In genomic region chr6:125792680-125793079, GRCh38 we compare ENCODE assay signal across 11 cellular contexts. TPM values are rescaled to one million over a fixed set of nuclear protein-coding genes. Genes with fewer than 3 reads are reported as not detected.
A peak's percentile ranks its signal among the peaks of the same experiment; 100 is the strongest.
DNase-seq lines count a peak whose midpoint lies in the region; ATAC-seq and TF ChIP-seq lines count a peak whose summit lies in the region.
"Had no signal": no experiment of that assay in that cellular context is flagged by ENCODE, and none has a peak within 500 bp of the region (broad histone marks: within the 10 kb centered on the region; RNA-seq: fewer than 3 reads in every experiment).

No MANE protein-coding gene starts in this region.

- no peak overlapping the region for H3K27ac ChIP-seq in CD4-positive, alpha-beta memory T cell (ENCODE audit: low read depth, low read length)
- H3K27ac ChIP-seq in A673 (ENCODE audit: low read depth, low read length, poor library complexity, severe bottlenecking), result no peak overlapping the region
- H3K27ac ChIP-seq in aorta (ENCODE audit: low read depth in 1 of 2, low read length in 2 of 2), result no peak overlapping the region

- ATAC-seq in HG03342 (IDR thresholded peaks at IDR 0.05; ENCODE audit: unreplicated experiment) (no peak), aorta (ENCODE audit: low FRiP score) (no peak)

- no peaks in the 10 kb centered on the region for H3K27me3 ChIP-seq in CD4-positive, alpha-beta memory T cell (ENCODE audit: insufficient read depth, low read length)
- H3K27me3 ChIP-seq in A673 (replicated peaks; ENCODE audit: insufficient read depth, low read depth, low read length, poor library complexity) (no peaks in the 10 kb centered on the region), aorta (ENCODE audit: control insufficient read depth in 1 of 2, insufficient read depth in 2 of 2, low read length in 1 of 2) (no peaks in the 10 kb centered on the region)

- peaks cover 46 to 77% (median 60%) of the 10 kb centered on the region in 4 donors for H3K4me1 Mint-ChIP-seq in CD4-positive, alpha-beta memory T cell
- H3K4me1 Mint-ChIP-seq in IgD-negative memory B cell, result peaks cover 38 to 58% (median 40%) of the 10 kb centered on the region in 3 donors

- no TSS peak for BruUV-seq in A673 (replicated peaks; lab: Mats Ljungman, UMichigan)

- no peaks in the 10 kb centered on the region for H3K36me3 ChIP-seq in CD4-positive, alpha-beta memory T cell (ENCODE audit: insufficient read depth, low read length)
- H3K36me3 ChIP-seq in A673 (ENCODE audit: insufficient read depth, low read length, poor library complexity, severe bottlenecking) (no peaks in the 10 kb centered on the region), aorta (ENCODE audit: control insufficient read depth in 1 of 2, insufficient read depth in 2 of 2, low read length in 1 of 2) (no peaks in the 10 kb centered on the region)

- POLR2A ChIA-PET in CD4-positive, alpha-beta memory T cell (lab: Charles Lee; ENCODE audit: partially characterized antibody), result interaction anchor here (3.1 to 6.1 kb wide), 5 partner anchors 9 to 162 kb away, joined by 25 to 404 read pairs (median 133); partner anchors contain the start of gene HINT3
- POLR2A ChIA-PET in A673 (lab: Charles Lee; ENCODE audit: low non-redundant PET), result no interaction called here

- CTCF ChIA-PET in CD4-positive, alpha-beta memory T cell (lab: Charles Lee; ENCODE audit: partially characterized antibody), result interaction anchor here (1.3 to 7.8 kb wide), 11 partner anchors 12 to 182 kb away, joined by 3 to 152 read pairs (median 24); partner anchors contain the start of gene HINT3
- CTCF ChIA-PET in A673 (lab: Charles Lee), result no interaction called here

- no peak overlapping the region for H3K4me3 ChIP-seq in CD4-positive, alpha-beta memory T cell (ENCODE audit: low read length in 2 of 2)
- H3K4me3 ChIP-seq in cardiac fibroblast (replicated peaks in 1 of 2; ENCODE audit: low read depth in 2 of 2, low read length in 2 of 2) (peak overlapping the region; percentile 82 to 96), A673 (ENCODE audit: low read depth, low read length, poor library complexity, severe bottlenecking) (no peak overlapping the region), aorta (ENCODE audit: low read length in 2 of 2) (no peak overlapping the region)

- no peak for DNase-seq in CD4-positive, alpha-beta memory T cell
- peak in 1 of 2 donors; percentile 78 for DNase-seq in cardiac fibroblast (ENCODE audit: low read depth in 2 of 2)
- DNase-seq in myocyte (ENCODE audit: low read depth), result peak; percentile 17
- DNase-seq in NCI-H1694 treated with DMSO at 0.1 percent for 48 hours (lab: John Stamatoyannopoulos, UW), result no peak
- DNase-seq in A673 (ENCODE audit: low spot score), result no peak
- DNase-seq in aorta, result no peak
- DNase-seq: DMS53, NCI-H1105 treated with DMSO at 0.1 percent for 48 hours, SHP77 had no signal

- peak overlapping the region in 4 of 7 donors; percentile 29 to 94 (median 50) for H3K27ac Mint-ChIP-seq in CD4-positive, alpha-beta memory T cell
- H3K27ac Mint-ChIP-seq in IgD-negative memory B cell, result peak overlapping the region in 1 of 3 donors; percentile 29

- H3K36me3 Mint-ChIP-seq in CD4-positive, alpha-beta memory T cell, result peaks cover 11 to 23% of the 10 kb centered on the region in 2 donors
- no peaks in the 10 kb centered on the region for H3K36me3 Mint-ChIP-seq in IgD-negative memory B cell

- H3K27me3 Mint-ChIP-seq in CD4-positive, alpha-beta memory T cell, result no peaks in the 10 kb centered on the region
- no peaks in the 10 kb centered on the region for H3K27me3 Mint-ChIP-seq in IgD-negative memory B cell

- no peaks in the 10 kb centered on the region for H3K9me3 Mint-ChIP-seq in CD4-positive, alpha-beta memory T cell
- H3K9me3 Mint-ChIP-seq in IgD-negative memory B cell, result no peaks in the 10 kb centered on the region

- H3K4me3 Mint-ChIP-seq in CD4-positive, alpha-beta memory T cell, result peak overlapping the region; percentile 61 to 96 (median 94)
- peak overlapping the region in 3 of 4 donors; percentile 1 to 95 (median 87) for H3K4me3 Mint-ChIP-seq in IgD-negative memory B cell

- H3K4me1 ChIP-seq in CD4-positive, alpha-beta memory T cell (ENCODE audit: insufficient read depth, low read length), result peaks cover 58% of the 10 kb centered on the region
- H3K4me1 ChIP-seq in A673 (ENCODE audit: insufficient read depth, low read length, poor library complexity, severe bottlenecking) (peaks cover 59% of the 10 kb centered on the region), aorta (ENCODE audit: control insufficient read depth in 1 of 2, insufficient read depth in 2 of 2, low read length in 2 of 2) (no peaks in the 10 kb centered on the region)

- TF ChIP-seq CTCF in cardiac fibroblast (IDR thresholded peaks at IDR 0.05; ENCODE audit: low read depth, low read length) (no peak), A673 (conservative IDR thresholded peaks at IDR 0.05; ENCODE audit: low read depth, low read length) (no peak)

- intact Hi-C loops in CD4-positive, alpha-beta memory T cell (cut with micrococcal nuclease), result no loop called here
- intact Hi-C loops in A673 (cut with micrococcal nuclease; ENCODE audit: unreplicated experiment), result no loop called here
- intact Hi-C loops in aorta (cut with DNase I), result no loop called here

- no peaks in the 10 kb centered on the region for H3K9me3 ChIP-seq in CD4-positive, alpha-beta memory T cell (ENCODE audit: control insufficient read depth in 1 of 2, low read length in 2 of 2)
- H3K9me3 ChIP-seq in A673 (ENCODE audit: low read depth, low read length, poor library complexity, severe bottlenecking) (no peaks in the 10 kb centered on the region), aorta (ENCODE audit: control insufficient read depth, low read length) (no peaks in the 10 kb centered on the region)

RNA-seq across cellular contexts. Expression of gene NCOA7, which starts 1.9 kb away (rescaled TPM):
- 10 to 100 TPM; 73.6 to 75.1 TPM for total RNA-seq in CD4-positive, alpha-beta memory T cell
- 10 to 100 TPM; 16.9 to 53.5 TPM for polyA plus RNA-seq in CD4-positive, alpha-beta memory T cell
- polyA plus RNA-seq in IgD-negative memory B cell, result 35.6 TPM
- total RNA-seq in myocyte, result 7.8 and 8.5 TPM in 2 replicates
- polyA plus RNA-seq in myocyte (2012), result 13.5 TPM
- 30.1 and 33.5 TPM in 2 replicates for total RNA-seq in A673 (2021)
- total RNA-seq in aorta, result 10 to 100 TPM; 57.1 to 82.1 TPM
- polyA plus RNA-seq in aorta, result 10 to 100 TPM; 12.3 to 23.6 TPM

RNA-seq across cellular contexts. Expression of gene HEY2, which starts 43.2 kb away (rescaled TPM):
- total RNA-seq in CD4-positive, alpha-beta memory T cell, result under 1 TPM in 1 of 2 experiments, not detected in 1; 0.14 TPM
- under 1 TPM in 1 of 2 donors, not detected in 1; 0.20 TPM for polyA plus RNA-seq in CD4-positive, alpha-beta memory T cell
- 0.30 TPM for polyA plus RNA-seq in IgD-negative memory B cell
- total RNA-seq in myocyte, result 0.08 TPM in 1 of 2 replicates, not detected in the other
- not detected for polyA plus RNA-seq in myocyte (2012)
- total RNA-seq in A673 (2021), result 0.15 and 0.32 TPM in 2 replicates
- 10 to 100 TPM; 19.1 to 23.9 TPM for total RNA-seq in aorta
- polyA plus RNA-seq in aorta, result 10 to 100 TPM; 25.0 to 46.1 TPM

Comparison
In these comparisons a context has a peak if more than half of its experiments do, and no peak if none do; other contexts are left out.
1. H3K4me3 ChIP-seq: peak in cardiac fibroblast (2 of 2); none in CD4-positive, alpha-beta memory T cell (0 of 2), A673 (single experiment) and aorta (0 of 2).
2. RNA of gene HEY2, which starts 43.2 kb away (total RNA-seq): 19.1 to 23.9 TPM in aorta; 0.15 to 0.32 TPM in A673, 0.14 TPM in CD4-positive, alpha-beta memory T cell and 0.08 TPM in myocyte; every median in the first group is over 10 times any median in the second.